ENCODE assay signal across 14 cellular contexts in genomic region chrX:11064851-11065600, GRCh38. TPM values are rescaled to one million over a fixed set of nuclear protein-coding genes. Genes with fewer than 3 reads are reported as not detected.
DNase-seq lines count a peak whose midpoint lies in the region; ATAC-seq and TF ChIP-seq lines count a peak whose summit lies in the region.
"Had no signal": no experiment of that assay in that cellular context is flagged by ENCODE, and none has a peak within 500 bp of the region (broad histone marks: within the 10 kb centered on the region; RNA-seq: fewer than 3 reads in every experiment).

No MANE protein-coding gene starts in this region.

- no peaks in the 10 kb centered on the region for H3K9me3 Mint-ChIP-seq in nephron
- no peaks in the 10 kb centered on the region for H3K9me3 Mint-ChIP-seq in stimulated activated memory B cell treated with anti-CD40 and anti-IgM and Interleukin-4, amounts not matched to agents 10 μg/mL and 1 μg/mL and 100 μg/mL, for 72 hours
- H3K9me3 Mint-ChIP-seq: activated naive CD8-positive, alpha-beta T cell treated with anti-CD3 and anti-CD28 coated beads for 36 hours had no signal

- TF ChIP-seq POLR2A in ovary (IDR thresholded peaks at IDR 0.05): no peak

- H3K4me1 Mint-ChIP-seq in nephron: peaks cover 18% of the 10 kb centered on the region
- no peaks in the 10 kb centered on the region for H3K4me1 Mint-ChIP-seq in stimulated activated memory B cell treated with anti-CD40 and anti-IgM and Interleukin-4, amounts not matched to agents 10 μg/mL and 1 μg/mL and 100 μg/mL, for 72 hours
- H3K4me1 Mint-ChIP-seq: activated naive CD8-positive, alpha-beta T cell treated with anti-CD3 and anti-CD28 coated beads for 36 hours; naive B cell had no signal

- H3K36me3 Mint-ChIP-seq in nephron (ENCODE audit: low read depth): no peaks in the 10 kb centered on the region
- H3K36me3 Mint-ChIP-seq in stimulated activated memory B cell treated with anti-CD40 and anti-IgM and Interleukin-4, amounts not matched to agents 10 μg/mL and 1 μg/mL and 100 μg/mL, for 72 hours: no peaks in the 10 kb centered on the region
- H3K36me3 Mint-ChIP-seq: activated naive CD8-positive, alpha-beta T cell treated with anti-CD3 and anti-CD28 coated beads for 36 hours; naive B cell had no signal

- H3K9me3 ChIP-seq in ovary: no peaks in the 10 kb centered on the region
- H3K9me3 ChIP-seq: suprapubic skin had no signal

- TF ChIP-seq CTCF in nephron (IDR thresholded peaks at IDR 0.05; ENCODE audit: unreplicated experiment in 3 of 3) (no peak), ovary (IDR thresholded peaks at IDR 0.05) (no peak)

- peaks cover 1% of the 10 kb centered on the region for H3K4me1 ChIP-seq in ovary (ENCODE audit: insufficient read depth)
- H3K4me1 ChIP-seq: suprapubic skin had no signal

- H3K27ac ChIP-seq in ovary: no peak overlapping the region
- H3K27ac ChIP-seq: suprapubic skin had no signal

- peak; percentile 41 for ATAC-seq in esophagus mucosa
- no peak for ATAC-seq in stimulated activated memory B cell treated with anti-CD40 and anti-IgM and Interleukin-4, amounts not matched to agents 10 μg/mL and 1 μg/mL and 100 μg/mL, for 72 hours

- DNase-seq in Ammon's horn (ENCODE audit: low spot score) (peak; percentile 40), NCI-H526 (lab: John Stamatoyannopoulos, UW) (peak; percentile 58 to 70), NCI-H1417 (lab: John Stamatoyannopoulos, UW) (no peak), ovary (no peak)
- DNase-seq in effector CD4-positive, alpha-beta T cell: no peak
- DNase-seq: activated CD4-positive, alpha-beta T cell treated with anti-CD3 and anti-CD28 coated beads for 48 hours; activated naive CD8-positive, alpha-beta T cell treated with anti-CD3 and anti-CD28 coated beads for 36 hours; naive B cell; NCI-H146; stimulated activated CD4-positive, alpha-beta T cell treated with anti-CD3 and anti-CD28 coated beads, Interleukin-2, amount 100 ng/mL, for 24 hours had no signal

- peak overlapping the region; percentile 26 to 56 (median 50) for H3K27ac Mint-ChIP-seq in nephron
- no peak overlapping the region for H3K27ac Mint-ChIP-seq in stimulated activated memory B cell treated with anti-CD40 and anti-IgM and Interleukin-4, amounts not matched to agents 10 μg/mL and 1 μg/mL and 100 μg/mL, for 72 hours
- H3K27ac Mint-ChIP-seq: activated naive CD8-positive, alpha-beta T cell treated with anti-CD3 and anti-CD28 coated beads for 36 hours; naive B cell had no signal

- H3K4me3 Mint-ChIP-seq in nephron: peak overlapping the region in 1 of 3 experiments; percentile 30
- no peak overlapping the region for H3K4me3 Mint-ChIP-seq in stimulated activated memory B cell treated with anti-CD40 and anti-IgM and Interleukin-4, amounts not matched to agents 10 μg/mL and 1 μg/mL and 100 μg/mL, for 72 hours
- H3K4me3 Mint-ChIP-seq: activated naive CD8-positive, alpha-beta T cell treated with anti-CD3 and anti-CD28 coated beads for 36 hours; naive B cell had no signal

- no peaks in the 10 kb centered on the region for H3K36me3 ChIP-seq in ovary
- H3K36me3 ChIP-seq: suprapubic skin had no signal

- no peak overlapping the region for H3K4me3 ChIP-seq in ovary
- H3K4me3 ChIP-seq: suprapubic skin had no signal

- no peaks in the 10 kb centered on the region for H3K27me3 Mint-ChIP-seq in nephron (ENCODE audit: low read depth)
- no peaks in the 10 kb centered on the region for H3K27me3 Mint-ChIP-seq in stimulated activated memory B cell treated with anti-CD40 and anti-IgM and Interleukin-4, amounts not matched to agents 10 μg/mL and 1 μg/mL and 100 μg/mL, for 72 hours
- H3K27me3 Mint-ChIP-seq: activated naive CD8-positive, alpha-beta T cell treated with anti-CD3 and anti-CD28 coated beads for 36 hours; naive B cell had no signal

- TF ChIP-seq EP300 in ovary (IDR thresholded peaks at IDR 0.05): no peak

- H3K27me3 ChIP-seq in ovary: no peaks in the 10 kb centered on the region
- H3K27me3 ChIP-seq: suprapubic skin had no signal

- WGBS in ovary, 3 donors: 28 to 36% (median 36%) methylated on average over 8 of the region's 8 CpGs

- intact Hi-C loops in ovary (cut with DNase I): no loop called here

RNA-seq across cellular contexts. Expression of gene HCCS, which starts 46.1 kb away (rescaled TPM):
- 17.0 TPM for total RNA-seq in esophagus mucosa
- total RNA-seq in ovary: 10 to 100 TPM in 5 of 7 donors, 1 to 10 TPM in 2; 6.0 to 15.7 (median 14.2) TPM
- polyA plus RNA-seq in ovary: 10 to 100 TPM; 10.4 to 28.2 TPM

Comparison
In these comparisons a context has a peak if more than half of its experiments do, and no peak if none do; other contexts are left out.
1. DNase-seq: peak in Ammon's horn (single experiment) and NCI-H526 (2 of 2); none in effector CD4-positive, alpha-beta T cell (single experiment), NCI-H1417 (0 of 3) and ovary (0 of 5).